Comparison of ENCODE assay signal across 32 cellular contexts in genomic region chr3:105385179-105385578, GRCh38. TPM values are rescaled to one million over a fixed set of nuclear protein-coding genes. Genes with fewer than 3 reads are reported as not detected.
DNase-seq lines count a peak whose midpoint lies in the region; ATAC-seq, FAIRE-seq and TF ChIP-seq lines count a peak whose summit lies in the region.
"Had no signal": no experiment of that assay in that cellular context is flagged by ENCODE, and none has a peak within 500 bp of the region (broad histone marks: within the 10 kb centered on the region; RNA-seq: fewer than 3 reads in every experiment).

No MANE protein-coding gene starts in this region.

- no peak overlapping the region for H3K56ac ChIP-seq in IMR-90 (ENCODE audit: extremely low read depth, insufficient read depth, low read length)

- BruUV-seq in IMR-90 (replicated peaks; lab: Mats Ljungman, UMichigan), result no TSS peak

- ATAC-seq in A549 (no peak), IMR-90 (ENCODE audit: low read depth) (peak; percentile 65; the same call in 1 of the 2 replicates), activated B cell treated with CpG ODN at 0.5 μM for 24 hours (ENCODE audit: low read depth) (no peak), aorta (ENCODE audit: low FRiP score) (no peak)
- ATAC-seq: gastroesophageal sphincter; GM23338; K562; natural killer cell treated with Interleukin-12 subunit alpha and Interleukin-12 subunit beta and Interleukin-15 and Interleukin-18, amount 100 ng/mL, for 72 hours had no signal

- peaks cover 11% of the 10 kb centered on the region; the same call in 1 of the 2 replicates for H4K20me1 ChIP-seq in IMR-90 (ENCODE audit: insufficient read depth, low read length)

- no peak overlapping the region for H4K5ac ChIP-seq in IMR-90 (ENCODE audit: low read depth, low read length)

- no peak for TF ChIP-seq EP300 in A549 (IDR thresholded peaks at IDR 0.05)

- no peak overlapping the region for H3K14ac ChIP-seq in IMR-90 (replicated peaks; ENCODE audit: low read depth, low read length)

- no peaks in the 10 kb centered on the region for H3K9me3 Mint-ChIP-seq in activated B cell treated with CpG ODN at 0.5 μM for 24 hours

- H3K27me3 Mint-ChIP-seq in activated B cell treated with CpG ODN at 0.5 μM for 24 hours, result no peaks in the 10 kb centered on the region
- H3K27me3 Mint-ChIP-seq: activated CD4-positive, alpha-beta T cell treated with anti-CD3 and anti-CD28 coated beads, Interleukin-2, amount 10 ng/mL, durations not matched to agents 24 days and 14 days had no signal

- H3K4me1 Mint-ChIP-seq in activated B cell treated with CpG ODN at 0.5 μM for 24 hours, result peaks cover 38% of the 10 kb centered on the region
- H3K4me1 Mint-ChIP-seq: GM23338 had no signal

- no peak overlapping the region for H3K18ac ChIP-seq in IMR-90 (ENCODE audit: low read depth, low read length)

- H2BK120ac ChIP-seq in IMR-90 (ENCODE audit: low read depth, low read length), result no peak overlapping the region

- TF ChIP-seq CTCF in A549 (IDR thresholded peaks at IDR 0.05) (no peak), IMR-90 (conservative IDR thresholded peaks at IDR 0.05; ENCODE audit: low read depth, low read length) (no peak), activated B cell treated with CpG ODN at 0.5 μM for 24 hours (IDR thresholded peaks at IDR 0.05) (no peak)

- no peak overlapping the region for H4K91ac ChIP-seq in IMR-90 (ENCODE audit: insufficient read depth, low read depth, low read length)

- no peak overlapping the region for H3K4ac ChIP-seq in IMR-90 (ENCODE audit: low read depth, low read length)

- peak overlapping the region; percentile 61 for H3K27ac Mint-ChIP-seq in activated B cell treated with CpG ODN at 0.5 μM for 24 hours
- H3K27ac Mint-ChIP-seq: activated CD4-positive, alpha-beta T cell treated with anti-CD3 and anti-CD28 coated beads, Interleukin-2, amount 10 ng/mL, durations not matched to agents 24 days and 14 days; activated naive CD8-positive, alpha-beta T cell; CD4-positive, alpha-beta T cell; GM23338; natural killer cell treated with Interleukin-12 subunit alpha and Interleukin-12 subunit beta and Interleukin-15 and Interleukin-18, amount 100 ng/mL, for 72 hours had no signal

- H3K36me3 Mint-ChIP-seq in activated B cell treated with CpG ODN at 0.5 μM for 24 hours (ENCODE audit: low read depth), result peaks cover 5% of the 10 kb centered on the region
- H3K36me3 Mint-ChIP-seq: activated naive CD8-positive, alpha-beta T cell; natural killer cell treated with Interleukin-12 subunit alpha and Interleukin-12 subunit beta and Interleukin-15 and Interleukin-18, amount 100 ng/mL, for 72 hours had no signal

- no peak overlapping the region for H2BK20ac ChIP-seq in IMR-90 (ENCODE audit: low read depth, low read length)

- TF ChIP-seq POLR2A in A549 (IDR thresholded peaks at IDR 0.05; ENCODE audit: low read length), result no peak
- no peak for TF ChIP-seq POLR2A in IMR-90 (IDR thresholded peaks at IDR 0.05; ENCODE audit: low read depth, low read length)

- H3K9me3 ChIP-seq in A549 (peaks cover 7% of the 10 kb centered on the region), IMR-90 (ENCODE audit: control insufficient read depth, insufficient read depth, low read length) (peaks cover 3% of the 10 kb centered on the region; the same call in 1 of the 2 replicates), aorta (ENCODE audit: control insufficient read depth, low read length) (no peaks in the 10 kb centered on the region)
- H3K9me3 ChIP-seq: esophagus squamous epithelium, gastroesophageal sphincter, lower lobe of right lung, ovary, SJCRH30 had no signal

- peaks cover 2% of the 10 kb centered on the region; the same call in 1 of the 2 replicates for H3K36me3 ChIP-seq in IMR-90 (ENCODE audit: control insufficient read depth, insufficient read depth, low read length)
- H3K36me3 ChIP-seq in aorta (ENCODE audit: control insufficient read depth in 1 of 2, insufficient read depth in 2 of 2, low read length in 1 of 2), result no peaks in the 10 kb centered on the region
- H3K36me3 ChIP-seq: esophagus squamous epithelium, gastroesophageal sphincter, lower lobe of right lung, ovary, SJCRH30 had no signal

- H2BK15ac ChIP-seq in IMR-90 (ENCODE audit: low read depth, low read length), result no peak overlapping the region

- POLR2A ChIA-PET in A549 (lab: Yijun Ruan, JAX) (no interaction called here), IMR-90 (lab: Charles Lee; ENCODE audit: unreplicated experiment) (no interaction called here), activated B cell treated with CpG ODN at 0.5 μM for 24 hours (lab: Charles Lee) (interaction anchor here (1.2 kb wide), 1 partner anchor 17 kb away, joined by 3 read pairs; no protein-coding TSS in a partner anchor)

- no peak overlapping the region for H2AK9ac ChIP-seq in IMR-90 (replicated peaks; ENCODE audit: low read depth, low read length, poor library complexity)

- CTCF ChIA-PET in A549 (lab: Yijun Ruan, JAX), result no interaction called here
- CTCF ChIA-PET in IMR-90 (lab: Yijun Ruan, JAX), result no interaction called here
- CTCF ChIA-PET in activated B cell treated with CpG ODN at 0.5 μM for 24 hours (lab: Charles Lee), result no interaction called here

- H2AK5ac ChIP-seq in IMR-90 (ENCODE audit: low read depth, low read length), result no peak overlapping the region

- H3K4me1 ChIP-seq in A549, result peaks cover 40% of the 10 kb centered on the region
- H3K4me1 ChIP-seq in IMR-90 (ENCODE audit: control insufficient read depth, insufficient read depth, low read length), result peaks cover 4% of the 10 kb centered on the region; the same call in 1 of the 2 replicates
- H3K4me1 ChIP-seq in aorta (ENCODE audit: control insufficient read depth in 1 of 2, insufficient read depth in 2 of 2, low read length in 2 of 2), result peaks cover 0 to 2% of the 10 kb centered on the region in 2 donors
- H3K4me1 ChIP-seq: SJCRH30 had no signal

- H4K8ac ChIP-seq in IMR-90 (ENCODE audit: low read depth in 2 of 2, low read length in 2 of 2), result no peak overlapping the region; a peak in 1 of 4 replicates

- H3K27ac ChIP-seq in A549 (peak overlapping the region; percentile 84 to 85), IMR-90 (ENCODE audit: insufficient read depth, low read length) (no peak overlapping the region), aorta (ENCODE audit: low read depth in 1 of 2, low read length in 2 of 2) (no peak overlapping the region)
- H3K27ac ChIP-seq: esophagus squamous epithelium, gastroesophageal sphincter, hepatocyte, lower lobe of right lung, ovary, SJCRH30 had no signal

- FAIRE-seq in A549 (lab: Jason Lieb, UNC), result peak; percentile 67
- FAIRE-seq: D721Med, endometrium, K562, urothelium cell line had no signal

- H3K23ac ChIP-seq in IMR-90 (ENCODE audit: low read depth, low read length), result no peak overlapping the region

- H2AFZ ChIP-seq in IMR-90 (replicated peaks; ENCODE audit: low read length, poor library complexity), result no peak overlapping the region
- H2AFZ ChIP-seq: GM23338, hepatocyte had no signal

- H3K4me2 ChIP-seq in A549 (peak overlapping the region; percentile 82), IMR-90 (ENCODE audit: low read depth, low read length) (peak overlapping the region; percentile 74)
- H3K4me2 ChIP-seq: GM23338, hepatocyte had no signal

- dilution Hi-C loops in IMR-90 (cut with HindIII; ENCODE audit: low sequenced_read_pairs, unreplicated experiment), result no loop called here

- in situ Hi-C loops in IMR-90 (cut with MboI; ENCODE audit: low sequenced_read_pairs), result no loop called here

- TF ChIP-seq RAD21 in A549 (conservative IDR thresholded peaks at IDR 0.05 in 1 of 2, IDR thresholded peaks at IDR 0.05 in 1 of 2) (no peak), IMR-90 (IDR thresholded peaks at IDR 0.05; ENCODE audit: low read length) (no peak)

- 91% methylated on average over 2 of the region's 2 CpGs for WGBS in A549 (ENCODE audit: missing lambda C conversion rate)
- WGBS in IMR-90 (ENCODE audit: extremely low coverage in 2 of 2, insufficient read length in 1 of 2), 2 experiments, result no CpG with 5 or more reads among the region's 2 CpGs
- WGBS in aorta, 2 donors, result 96 to 98% methylated on average over 2 of the region's 2 CpGs

- intact Hi-C loops in IMR-90 (cut with micrococcal nuclease), result loop anchor here (5.0 kb wide), 1 partner anchor 132 kb away; no protein-coding TSS in a partner anchor
- intact Hi-C loops in activated B cell treated with CpG ODN at 0.5 μM for 24 hours (cut with micrococcal nuclease), result no loop called here
- intact Hi-C loops in aorta (cut with DNase I), result no loop called here

- no peak overlapping the region for H3K9ac ChIP-seq in IMR-90 (ENCODE audit: low read depth, low read length)

- no peaks in the 10 kb centered on the region for H3K9me1 ChIP-seq in IMR-90 (ENCODE audit: insufficient read depth, low read length)

- no peak overlapping the region for H3K4me3 Mint-ChIP-seq in activated B cell treated with CpG ODN at 0.5 μM for 24 hours
- H3K4me3 Mint-ChIP-seq: activated CD4-positive, alpha-beta T cell treated with anti-CD3 and anti-CD28 coated beads, Interleukin-2, amount 10 ng/mL, durations not matched to agents 24 days and 14 days; activated naive CD8-positive, alpha-beta T cell; CD4-positive, alpha-beta T cell; GM23338; natural killer cell treated with Interleukin-12 subunit alpha and Interleukin-12 subunit beta and Interleukin-15 and Interleukin-18, amount 100 ng/mL, for 72 hours had no signal

- H2BK5ac ChIP-seq in IMR-90 (ENCODE audit: low read depth, low read length, poor library complexity, severe bottlenecking), result peak overlapping the region; percentile 10

- H3K4me3 ChIP-seq in A549 (no peak overlapping the region), IMR-90 (ENCODE audit: insufficient read depth, low read depth, low read length) (no peak overlapping the region), aorta (ENCODE audit: low read length in 2 of 2) (no peak overlapping the region)
- H3K4me3 ChIP-seq: esophagus squamous epithelium, gastroesophageal sphincter, GM23338, hepatocyte, K562, lower lobe of right lung, ovary, SJCRH30 had no signal

- DNase-seq in A549 (ENCODE audit: low read depth in 1 of 2, low spot score in 1 of 2) (no peak), IMR-90 (peak; percentile 52), activated B cell treated with CpG ODN at 0.5 μM for 24 hours (no peak), iris pigment epithelial cell (ENCODE audit: low read depth) (peak; percentile 55), ureter (ENCODE audit: low spot score) (no peak), aorta (no peak), NCI-H774 (lab: John Stamatoyannopoulos, UW) (no peak)
- DNase-seq in activated CD8-positive, alpha-beta memory T cell treated with anti-CD3 and anti-CD28 coated beads, Interleukin-2, amount 50 U/mL, for 4 hours, result no peak
- DNase-seq: activated CD4-positive, alpha-beta T cell treated with anti-CD3 and anti-CD28 coated beads, Interleukin-2, amount 10 ng/mL, durations not matched to agents 24 days and 14 days; activated CD8-positive, alpha-beta memory T cell treated with anti-CD3 and anti-CD28 coated beads for 24 hours; activated effector memory CD4-positive, alpha-beta T cell treated with anti-CD3 and anti-CD28 coated beads, Interleukin-2, amount 50 U/mL, for 16 hours; CD4-positive, alpha-beta T cell; DND-41; esophagus squamous epithelium; lower lobe of right lung; NCI-H1105 treated with DMSO at 0.1 percent for 48 hours; NCI-H2029 treated with DMSO at 0.1 percent for 48 hours; NCI-H2227 treated with DMSO at 0.1 percent for 48 hours; NCI-H526 treated with DMSO at 0.1 percent for 48 hours; ovary; SJCRH30; stimulated activated naive CD4-positive, alpha-beta T cell treated with Interleukin-2 at 50 U/mL for 16 hours; T1000 had no signal

- H3K79me1 ChIP-seq in IMR-90 (ENCODE audit: low read depth in 1 of 2, low read length in 2 of 2), result peaks cover 10 to 33% of the 10 kb centered on the region in 2 experiments; a peak in 3 of 4 replicates

- H3K27me3 ChIP-seq in IMR-90 (ENCODE audit: control insufficient read depth, insufficient read depth, low read length) (no peaks in the 10 kb centered on the region), aorta (ENCODE audit: control insufficient read depth in 1 of 2, insufficient read depth in 2 of 2, low read length in 1 of 2) (no peaks in the 10 kb centered on the region)
- H3K27me3 ChIP-seq: esophagus squamous epithelium, gastroesophageal sphincter, hepatocyte, ovary, SJCRH30 had no signal

RNA-seq across cellular contexts. Expression of gene ALCAM, which starts 18.5 kb away (rescaled TPM):
- polyA plus RNA-seq in A549 (2011; rRNA removed), result 145 and 170 TPM in 2 replicates
- 15.0 and 15.4 TPM in 2 replicates for polyA plus RNA-seq in A549 (2012; cell fraction: cytosol; rRNA removed)
- polyA plus RNA-seq in A549 (2012; cell fraction: nucleus; rRNA removed), result 17.2 and 18.6 TPM in 2 replicates
- polyA plus RNA-seq in A549 (2017; fragmentation: RNase III; extraction: RNeasy Plus Mini Kit Qiagen cat#74134 plus additional on column Dnase treatment), result 53.1 to 57.1 TPM (median 54.2 TPM) in 3 replicates
- 67.2 and 68.7 TPM in 2 replicates for polyA minus RNA-seq in A549 (2011; rRNA and poly(A)+ RNA removed)
- total RNA-seq in IMR-90 (2012; rRNA removed), result 400 and 423 TPM in 2 replicates
- polyA plus RNA-seq in IMR-90 (2012; rRNA removed), result 105 and 117 TPM in 2 replicates
- polyA plus RNA-seq in IMR-90 (2012; cell fraction: cytosol; rRNA removed), result 32.8 and 49.6 TPM in 2 replicates
- 29.9 and 107 TPM in 2 replicates for polyA plus RNA-seq in IMR-90 (2012; cell fraction: nucleus; rRNA removed; ENCODE audit: low replicate concordance)
- total RNA-seq in activated B cell treated with CpG ODN at 0.5 μM for 24 hours, result 27.6 and 28.5 TPM in 2 replicates
- 67.6 TPM for total RNA-seq in ureter
- total RNA-seq in aorta, result 100 to 1,000 TPM in 1 of 2 donors, 10 to 100 TPM in 1; 89.9 to 154 TPM
- 10 to 100 TPM; 35.4 to 71.4 TPM for polyA plus RNA-seq in aorta

Comparison
In these comparisons a context has a peak if more than half of its experiments do, and no peak if none do; other contexts are left out.
1. DNase-seq: peak in IMR-90 (single experiment) and iris pigment epithelial cell (single experiment); none in A549 (0 of 2), activated B cell treated with CpG ODN at 0.5 μM for 24 hours (single experiment), ureter (single experiment), aorta (0 of 2), NCI-H774 (single experiment) and activated CD8-positive, alpha-beta memory T cell treated with anti-CD3 and anti-CD28 coated beads, Interleukin-2, amount 50 U/mL, for 4 hours (single experiment).
2. H3K27ac ChIP-seq: peak in A549 (2 of 2); none in IMR-90 (single experiment) and aorta (0 of 2).